17 cellular contexts compared by ENCODE assay signal in the genomic region with DNA sequence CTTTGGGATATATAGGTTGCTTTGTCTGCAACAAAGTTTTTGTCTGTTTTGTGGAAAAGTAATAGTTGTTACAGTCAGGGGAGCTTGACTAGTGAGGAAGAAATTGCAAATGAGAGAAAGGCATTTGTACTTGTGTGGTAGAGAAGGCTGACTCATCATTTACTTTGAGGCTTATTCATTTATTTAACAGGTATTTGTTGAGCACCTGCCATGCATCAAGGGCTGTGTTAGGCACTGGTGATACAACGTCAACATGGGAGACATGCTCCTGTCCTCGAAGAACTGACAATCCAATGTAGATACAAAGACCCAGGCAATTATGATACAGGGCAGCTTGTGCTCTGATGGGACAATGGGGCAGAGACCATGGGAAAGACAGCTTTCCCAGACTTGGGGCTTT.
DNase-seq lines count a peak whose midpoint lies in the region; ATAC-seq and TF ChIP-seq lines count a peak whose summit lies in the region.
"Had no signal": no experiment of that assay in that cellular context is flagged by ENCODE, and none has a peak within 500 bp of the region (broad histone marks: within the 10 kb centered on the region; RNA-seq: fewer than 3 reads in every experiment).

No MANE protein-coding gene starts in this region.

- 57% methylated on average over 2 of the region's 2 CpGs for WGBS in thyroid gland, 2 donors

- intact Hi-C loops in PC-3 (cut with micrococcal nuclease): loop anchor here (10.0 kb wide), 1 partner anchor 146 kb away; no protein-coding TSS in a partner anchor
- intact Hi-C loops in thyroid gland (cut with DNase I): loop anchor here (5.0 to 10.0 kb wide), 2 partner anchors 276 to 564 kb away; partner anchors contain the start of genes CCDC148 and PKP4

- H3K27me3 ChIP-seq in PC-3 (ENCODE audit: low read length) (peaks cover 4% of the 10 kb centered on the region), thyroid gland (no peaks in the 10 kb centered on the region)
- H3K27me3 ChIP-seq: BE2C, MG63 had no signal

- H3K27ac ChIP-seq in PC-3 (ENCODE audit: low read length) (no peak overlapping the region), thyroid gland (no peak overlapping the region)
- H3K27ac ChIP-seq: 22Rv1, KMS-11 had no signal

- peak; percentile 7 for DNase-seq in NCI-H510A treated with DMSO at 0.1 percent for 48 hours (lab: John Stamatoyannopoulos, UW)
- no peak for DNase-seq in NCI-H510A (lab: John Stamatoyannopoulos, UW)
- peak; percentile 78 for DNase-seq in PC-3
- DNase-seq in epithelial cell of proximal tubule (ENCODE audit: low read depth): peak; percentile 66
- DNase-seq in thyroid gland: peak; percentile 22 to 41
- DNase-seq in SHP77 treated with DMSO at 0.1 percent for 48 hours (lab: John Stamatoyannopoulos, UW): no peak
- no peak for DNase-seq in NCI-H524 treated with DMSO at 0.1 percent for 48 hours (lab: John Stamatoyannopoulos, UW)
- no peak for DNase-seq in DMS153 treated with DMSO at 0.1 percent for 48 hours (lab: John Stamatoyannopoulos, UW; ENCODE audit: unreplicated experiment)
- DNase-seq: BE2C; CD4-positive, alpha-beta memory T cell; MG63; NCI-H1092; NCI-H146; NCI-H526 treated with DMSO at 0.1 percent for 48 hours had no signal

- no peaks in the 10 kb centered on the region for H3K79me2 ChIP-seq in PC-3 (ENCODE audit: low read length)

- CTCF ChIA-PET in PC-3 (lab: Charles Lee): no interaction called here

- H4K20me1 ChIP-seq in PC-3 (ENCODE audit: low read length): no peaks in the 10 kb centered on the region

- no peak for TF ChIP-seq POLR2A in thyroid gland (IDR thresholded peaks at IDR 0.05)

- H2AFZ ChIP-seq in PC-3 (ENCODE audit: low read length): no peak overlapping the region

- no TSS peak for BruUV-seq in PC-3 (replicated peaks; lab: Mats Ljungman, UMichigan)

- H3F3A ChIP-seq in PC-3 (ENCODE audit: low read length, unreplicated experiment): no peaks in the 10 kb centered on the region

- no peaks in the 10 kb centered on the region for H3K36me3 ChIP-seq in PC-3 (ENCODE audit: low read depth, low read length)
- H3K36me3 ChIP-seq in thyroid gland: no peaks in the 10 kb centered on the region
- H3K36me3 ChIP-seq: BE2C, MG63 had no signal

- ATAC-seq in PC-3: peak; percentile 82
- ATAC-seq: Panc1 had no signal

- peak overlapping the region; percentile 25; the same call in 1 of the 2 replicates for H3K4me2 ChIP-seq in PC-3 (ENCODE audit: low read length)
- H3K4me2 ChIP-seq: KMS-11 had no signal

- no peaks in the 10 kb centered on the region for H3K9me2 ChIP-seq in PC-3 (replicated peaks; ENCODE audit: low read length)

- H3K9me3 ChIP-seq in PC-3 (ENCODE audit: low read length) (no peaks in the 10 kb centered on the region), thyroid gland (no peaks in the 10 kb centered on the region)
- H3K9me3 ChIP-seq: BE2C, MG63 had no signal

- no peak overlapping the region for H3K9ac ChIP-seq in PC-3 (ENCODE audit: low read length)
- H3K9ac ChIP-seq: KMS-11 had no signal

- H3K4me1 ChIP-seq in PC-3 (ENCODE audit: insufficient read depth, low read length): peaks cover 28% of the 10 kb centered on the region
- peaks cover 13 to 42% of the 10 kb centered on the region in 2 donors for H3K4me1 ChIP-seq in thyroid gland
- H3K4me1 ChIP-seq: BE2C had no signal

- TF ChIP-seq CTCF in PC-3 (conservative IDR thresholded peaks at IDR 0.05; ENCODE audit: low read depth, low read length) (no peak), epithelial cell of proximal tubule (conservative IDR thresholded peaks at IDR 0.05; ENCODE audit: low read depth, low read length) (no peak), thyroid gland (IDR thresholded peaks at IDR 0.05) (no peak)

- H3K4me3 ChIP-seq in PC-3 (ENCODE audit: low read length): no peak overlapping the region
- no peak overlapping the region for H3K4me3 ChIP-seq in epithelial cell of proximal tubule (ENCODE audit: low read depth, low read length)
- H3K4me3 ChIP-seq in thyroid gland (replicated peaks in 1 of 3): no peak overlapping the region
- H3K4me3 ChIP-seq: MG63 had no signal

- POLR2A ChIA-PET in PC-3 (lab: Charles Lee; ENCODE audit: unreplicated experiment): no interaction called here

Comparison
In these comparisons a context has a peak if more than half of its experiments do, and no peak if none do; other contexts are left out.
1. DNase-seq: peak in NCI-H510A treated with DMSO at 0.1 percent for 48 hours (single experiment), PC-3 (single experiment), epithelial cell of proximal tubule (single experiment) and thyroid gland (2 of 2); none in NCI-H510A (single experiment), SHP77 treated with DMSO at 0.1 percent for 48 hours (single experiment), NCI-H524 treated with DMSO at 0.1 percent for 48 hours (single experiment) and DMS153 treated with DMSO at 0.1 percent for 48 hours (single experiment).